9 cellular contexts compared by ENCODE assay signal in the genomic region with DNA sequence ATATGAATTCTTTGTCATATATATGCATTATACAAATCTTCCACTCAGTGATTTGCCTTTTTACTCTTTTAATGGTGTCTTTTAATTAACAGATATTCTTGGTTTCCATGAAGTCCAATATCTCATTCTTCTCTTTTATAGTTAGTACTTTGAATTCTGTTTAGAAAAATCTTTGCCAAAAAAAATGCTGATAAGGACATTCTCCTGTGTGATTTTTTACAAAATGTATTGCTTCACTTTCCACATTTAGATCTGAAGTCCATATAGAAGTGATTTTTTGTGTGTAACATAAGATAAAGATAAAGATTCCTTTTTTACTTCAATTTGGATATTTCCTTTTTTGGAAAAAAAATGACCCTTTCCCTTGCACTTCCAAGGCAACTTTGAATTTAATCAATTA. TPM values are rescaled to one million over a fixed set of nuclear protein-coding genes. Genes with fewer than 3 reads are reported as not detected.
"Had no signal": no experiment of that assay in that cellular context is flagged by ENCODE, and none has a peak within 500 bp of the region (broad histone marks: within the 10 kb centered on the region; RNA-seq: fewer than 3 reads in every experiment).

No MANE protein-coding gene starts in this region.

- FAIRE-seq: HepG2, HTR-8/SVneo had no signal

- H3K9ac ChIP-seq: KMS-11 had no signal

- H3K27ac ChIP-seq: HL-60, KMS-11 had no signal

- H3K4me2 ChIP-seq: KMS-11 had no signal

- ATAC-seq: HepG2 had no signal

- DNase-seq: KBM-7, KG1 had no signal

RNA-seq across cellular contexts. Expression of a gene that starts 50.3 kb away (rescaled TPM):
- total RNA-seq: HepG2, HT-29, HT1080 had no signal
- polyA plus RNA-seq: HepG2, IgD-negative memory B cell had no signal
